9 cellular contexts compared by ENCODE assay signal in genomic region chr1:40042337-40042736, GRCh38. TPM values are rescaled to one million over a fixed set of nuclear protein-coding genes. Genes with fewer than 3 reads are reported as not detected.
DNase-seq lines count a peak whose midpoint lies in the region; TF ChIP-seq lines count a peak whose summit lies in the region.
"Had no signal": no experiment of that assay in that cellular context is flagged by ENCODE, and none has a peak within 500 bp of the region (broad histone marks: within the 10 kb centered on the region; RNA-seq: fewer than 3 reads in every experiment).

No MANE protein-coding gene starts in this region.

- no peak overlapping the region for H3K9ac ChIP-seq in endodermal cell (ENCODE audit: extremely low read depth, low read length, poor library complexity, severe bottlenecking)
- H3K9ac ChIP-seq in parathyroid adenoma, result no peak overlapping the region

- no peaks in the 10 kb centered on the region for H3K9me2 ChIP-seq in PC-9 (ENCODE audit: insufficient read depth)

- peaks cover 28% of the 10 kb centered on the region for H3K36me3 Mint-ChIP-seq in endodermal cell (ENCODE audit: low read depth)

- H2AFZ ChIP-seq in PC-9, result no peak overlapping the region
- no peak overlapping the region for H2AFZ ChIP-seq in parathyroid adenoma

- no TSS peak for BruUV-seq in PC-9 (replicated peaks; lab: Mats Ljungman, UMichigan)

- POLR2A ChIA-PET in PC-9 (lab: Charles Lee; ENCODE audit: unreplicated experiment), result no interaction called here

- no peaks in the 10 kb centered on the region for H3K9me3 Mint-ChIP-seq in endodermal cell

- peaks cover 24% of the 10 kb centered on the region for H3K4me1 Mint-ChIP-seq in endodermal cell

- H3K4me3 Mint-ChIP-seq in endodermal cell, result peak overlapping the region; percentile 98

- DNase-seq in EL (peak; percentile 73), PC-9 (no peak), endodermal cell (no peak), head of caudate nucleus (no peak), NCI-H146 treated with DMSO at 0.1 percent for 48 hours (lab: John Stamatoyannopoulos, UW; ENCODE audit: unreplicated experiment) (no peak), H7 (no peak), NAMALWA (ENCODE audit: low spot score) (no peak)
- DNase-seq: NCI-H1930 had no signal

- H3K4me1 ChIP-seq in PC-9 (replicated peaks; ENCODE audit: insufficient read depth) (peaks cover 36% of the 10 kb centered on the region), endodermal cell (ENCODE audit: control insufficient read depth, insufficient read depth, low read length) (no peaks in the 10 kb centered on the region), parathyroid adenoma (peaks cover 4% of the 10 kb centered on the region)

- no peaks in the 10 kb centered on the region for H3K27me3 Mint-ChIP-seq in endodermal cell (ENCODE audit: insufficient read depth)

- H3K27ac Mint-ChIP-seq in endodermal cell, result peak overlapping the region; percentile 5

- H3K27me3 ChIP-seq in PC-9 (ENCODE audit: insufficient read depth, low read depth) (no peaks in the 10 kb centered on the region), endodermal cell (ENCODE audit: control insufficient read depth, insufficient read depth, low read length, poor library complexity, severe bottlenecking) (no peaks in the 10 kb centered on the region), parathyroid adenoma (ENCODE audit: control insufficient read depth, insufficient read depth, low read length) (no peaks in the 10 kb centered on the region), H7 (ENCODE audit: control insufficient read depth, insufficient read depth, low read length) (no peaks in the 10 kb centered on the region)

- H3F3A ChIP-seq in PC-9 (ENCODE audit: insufficient read depth, low read depth), result peaks cover 45% of the 10 kb centered on the region

- TF ChIP-seq CTCF in PC-9 (conservative IDR thresholded peaks at IDR 0.05) (no peak), endodermal cell (conservative IDR thresholded peaks at IDR 0.05) (no peak), parathyroid adenoma (IDR thresholded peaks at IDR 0.05) (no peak)

- H3K4me2 ChIP-seq in PC-9 (peak overlapping the region; percentile 99), parathyroid adenoma (ENCODE audit: low read length) (peak overlapping the region; percentile 32)

- H3K27ac ChIP-seq in PC-9 (no peak overlapping the region), endodermal cell (ENCODE audit: low read depth, low read length) (no peak overlapping the region), parathyroid adenoma (no peak overlapping the region)

- peaks cover 18% of the 10 kb centered on the region; the same call in 1 of the 2 replicates for H3K36me3 ChIP-seq in PC-9 (ENCODE audit: low read depth)
- peaks cover 43% of the 10 kb centered on the region for H3K36me3 ChIP-seq in endodermal cell (ENCODE audit: control insufficient read depth, insufficient read depth, low read length)
- H3K36me3 ChIP-seq in parathyroid adenoma (ENCODE audit: control insufficient read depth, insufficient read depth, low read length), result no peaks in the 10 kb centered on the region
- peaks cover 3% of the 10 kb centered on the region for H3K36me3 ChIP-seq in H7 (replicated peaks; ENCODE audit: control insufficient read depth, insufficient read depth, low read length)

- H3K79me2 ChIP-seq in PC-9 (ENCODE audit: low read depth) (peaks cover 68% of the 10 kb centered on the region), parathyroid adenoma (peaks cover 20% of the 10 kb centered on the region)

- H4K20me1 ChIP-seq in PC-9 (ENCODE audit: insufficient read depth), result peaks cover 40% of the 10 kb centered on the region

- CTCF ChIA-PET in PC-9 (lab: Charles Lee), result interaction anchor here (0.6 kb wide), 1 partner anchor 80 kb away, joined by 3 read pairs; no protein-coding TSS in a partner anchor

- intact Hi-C loops in PC-9 (cut with micrococcal nuclease; ENCODE audit: unreplicated experiment), result no loop called here
- intact Hi-C loops in head of caudate nucleus (cut with DNase I), result no loop called here

- 92 to 98% methylated on average over 4 of the region's 4 CpGs for WGBS in endodermal cell (ENCODE audit: insufficient coverage in 1 of 2, insufficient read length in 1 of 2), 2 experiments

- H3K9me3 ChIP-seq in PC-9 (ENCODE audit: insufficient read depth, low read depth) (no peaks in the 10 kb centered on the region), endodermal cell (ENCODE audit: control insufficient read depth, low read length) (no peaks in the 10 kb centered on the region), parathyroid adenoma (ENCODE audit: control insufficient read depth, low read length) (no peaks in the 10 kb centered on the region)

- H3K4me3 ChIP-seq in PC-9, result peak overlapping the region; percentile 19; the same call in 1 of the 2 replicates
- peak overlapping the region; percentile 100 for H3K4me3 ChIP-seq in endodermal cell (ENCODE audit: low read length)
- H3K4me3 ChIP-seq in parathyroid adenoma (ENCODE audit: low read depth, low read length), result no peak overlapping the region
- H3K4me3 ChIP-seq in H7 (ENCODE audit: insufficient read depth, low read depth, low read length), result no peak overlapping the region

RNA-seq across cellular contexts. Expression of gene CAP1, which starts 1.8 kb away (rescaled TPM):
- total RNA-seq in PC-9 (2021) (322 and 354 TPM in 2 replicates), endodermal cell (100 to 1,000 TPM; 260 to 287 TPM)
- polyA plus RNA-seq in endodermal cell (2013, experiment 1 of 2), result 201 TPM
- 190 TPM for polyA plus RNA-seq in endodermal cell (2013, experiment 2 of 2)
- 386 and 432 TPM in 2 replicates for total RNA-seq in H7 (2014; rRNA removed; shearing (Covaris generic))

RNA-seq across cellular contexts. Expression of gene PPT1, which starts 54.7 kb away (rescaled TPM):
- total RNA-seq in PC-9 (2021) (120 and 154 TPM in 2 replicates), endodermal cell (100 to 1,000 TPM in 1 of 2 donors, 10 to 100 TPM in 1; 85.7 to 111 TPM)
- 138 TPM for polyA plus RNA-seq in endodermal cell (2013, experiment 1 of 2)
- polyA plus RNA-seq in endodermal cell (2013, experiment 2 of 2), result 118 TPM
- 108 and 121 TPM in 2 replicates for total RNA-seq in H7 (2014; rRNA removed; shearing (Covaris generic))

Comparison
In these comparisons a context has a peak if more than half of its experiments do, and no peak if none do; other contexts are left out.
1. H3K4me3 ChIP-seq: peak in PC-9 (single experiment) and endodermal cell (single experiment); none in parathyroid adenoma (single experiment) and H7 (single experiment).